ENCODE assay signal across 21 cellular contexts in the genomic region with DNA sequence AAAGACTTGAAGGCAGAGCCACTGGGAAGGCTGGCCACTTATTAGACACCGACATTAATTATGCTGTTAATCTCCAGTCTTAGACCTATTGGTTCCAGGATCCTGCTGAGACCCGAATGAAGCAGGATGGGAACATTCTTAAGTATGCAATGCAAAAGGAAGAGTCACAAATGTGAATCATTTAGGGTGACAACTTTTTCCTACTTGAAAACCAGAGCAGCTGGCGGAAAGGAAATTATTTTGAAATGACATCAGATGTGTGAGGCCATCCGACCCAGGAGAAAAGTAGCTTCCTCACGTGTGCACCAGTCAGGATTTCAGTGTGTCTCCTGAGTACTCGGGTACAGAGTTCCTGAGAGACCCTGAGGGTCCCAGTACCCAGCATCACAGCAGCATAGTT.
A peak's percentile ranks its signal among the peaks of the same experiment; 100 is the strongest.
DNase-seq lines count a peak whose midpoint lies in the region; ATAC-seq and TF ChIP-seq lines count a peak whose summit lies in the region.
"Had no signal": no experiment of that assay in that cellular context is flagged by ENCODE, and none has a peak within 500 bp of the region (broad histone marks: within the 10 kb centered on the region; RNA-seq: fewer than 3 reads in every experiment).

No MANE protein-coding gene starts in this region.

- peak overlapping the region; percentile 62 for H3K9ac ChIP-seq in skeletal muscle satellite cell (ENCODE audit: low read depth, low read length)
- H3K9ac ChIP-seq: neural progenitor cell had no signal

- peaks cover 17% of the 10 kb centered on the region for H3K9me3 Mint-ChIP-seq in stimulated activated memory B cell treated with anti-CD40 and anti-IgM and Interleukin-4, amounts not matched to agents 10 μg/mL and 1 μg/mL and 100 μg/mL, for 72 hours

- H3K27ac ChIP-seq in adrenal gland: no peak overlapping the region
- H3K27ac ChIP-seq: neural progenitor cell had no signal

- ATAC-seq in GM21367 (IDR thresholded peaks at IDR 0.05; ENCODE audit: unreplicated experiment) (no peak), HG03139 (IDR thresholded peaks at IDR 0.05; ENCODE audit: unreplicated experiment) (no peak)
- no peak for ATAC-seq in stimulated activated memory B cell treated with anti-CD40 and anti-IgM and Interleukin-4, amounts not matched to agents 10 μg/mL and 1 μg/mL and 100 μg/mL, for 72 hours
- ATAC-seq: effector memory CD8-positive, alpha-beta T cell; GM12878; right cardiac atrium had no signal

- peaks cover 35% of the 10 kb centered on the region for H3K4me1 ChIP-seq in skeletal muscle satellite cell (ENCODE audit: control insufficient read depth, insufficient read depth, low read length)
- H3K4me1 ChIP-seq in adrenal gland (replicated peaks in 1 of 2): no peaks in the 10 kb centered on the region
- H3K4me1 ChIP-seq: neural progenitor cell had no signal

- no peak for TF ChIP-seq POLR2A in adrenal gland (IDR thresholded peaks at IDR 0.05)

- no peaks in the 10 kb centered on the region for H3K36me3 ChIP-seq in skeletal muscle satellite cell (ENCODE audit: insufficient read depth, low read length)
- no peaks in the 10 kb centered on the region for H3K36me3 ChIP-seq in adrenal gland (replicated peaks in 1 of 2)
- H3K36me3 ChIP-seq: neural progenitor cell had no signal

- H3K4me3 ChIP-seq in skeletal muscle satellite cell (ENCODE audit: low read length): no peak overlapping the region
- H3K4me3 ChIP-seq in adrenal gland: no peak overlapping the region
- H3K4me3 ChIP-seq: GM12878, neural progenitor cell had no signal

- H3K4me1 Mint-ChIP-seq in stimulated activated memory B cell treated with anti-CD40 and anti-IgM and Interleukin-4, amounts not matched to agents 10 μg/mL and 1 μg/mL and 100 μg/mL, for 72 hours: no peaks in the 10 kb centered on the region
- H3K4me1 Mint-ChIP-seq: immature natural killer cell had no signal

- peak overlapping the region; percentile 29 for H3K4me2 ChIP-seq in skeletal muscle satellite cell (ENCODE audit: low read length)
- H3K4me2 ChIP-seq: neural progenitor cell had no signal

- H3K27me3 Mint-ChIP-seq in stimulated activated memory B cell treated with anti-CD40 and anti-IgM and Interleukin-4, amounts not matched to agents 10 μg/mL and 1 μg/mL and 100 μg/mL, for 72 hours: peaks cover 19% of the 10 kb centered on the region

- H3K4me3 Mint-ChIP-seq in stimulated activated memory B cell treated with anti-CD40 and anti-IgM and Interleukin-4, amounts not matched to agents 10 μg/mL and 1 μg/mL and 100 μg/mL, for 72 hours: no peak overlapping the region
- H3K4me3 Mint-ChIP-seq: effector memory CD8-positive, alpha-beta T cell; H9; immature natural killer cell; neural progenitor cell; T-helper 2 cell treated with Interferon-gamma antibody and Interleukin-4, amounts not matched to agents 5 μg/mL and 100 μg/mL, for 36 hours had no signal

- intact Hi-C loops in adrenal gland (cut with DNase I): no loop called here

- 59 to 70% (median 65%) methylated on average over 6 of the region's 6 CpGs for WGBS in adrenal gland, 4 donors

- DNase-seq in GM04503 (ENCODE audit: low read depth) (peak; percentile 63), SW 1271 (lab: John Stamatoyannopoulos, UW) (peak; percentile 62 to 79), fibroblast of peridontal ligament (ENCODE audit: extremely low read depth) (peak; percentile 41), adrenal gland (no peak)
- DNase-seq: activated CD4-positive, alpha-beta T cell treated with anti-CD3 and anti-CD28 coated beads for 1 hour; activated naive CD4-positive, alpha-beta T cell treated with anti-CD3 and anti-CD28 coated beads, Interleukin-2, amount 50 U/mL, for 16 hours; caudate nucleus; DMS79 treated with DMSO at 0.1 percent for 48 hours; effector memory CD8-positive, alpha-beta T cell; H9; immature natural killer cell; NCI-H1092 treated with DMSO at 0.1 percent for 48 hours; right cardiac atrium; Right ventricle myocardium superior had no signal

- no peaks in the 10 kb centered on the region for H3K9me3 ChIP-seq in skeletal muscle satellite cell (replicated peaks; ENCODE audit: low read length)
- H3K9me3 ChIP-seq in adrenal gland (replicated peaks in 1 of 3): peaks cover 0 to 6% (median 0%) of the 10 kb centered on the region in 3 donors

- H3K27ac Mint-ChIP-seq in stimulated activated memory B cell treated with anti-CD40 and anti-IgM and Interleukin-4, amounts not matched to agents 10 μg/mL and 1 μg/mL and 100 μg/mL, for 72 hours: no peak overlapping the region
- H3K27ac Mint-ChIP-seq: effector memory CD8-positive, alpha-beta T cell; H9; immature natural killer cell; neural progenitor cell; T-helper 2 cell treated with Interferon-gamma antibody and Interleukin-4, amounts not matched to agents 5 μg/mL and 100 μg/mL, for 36 hours had no signal

- no peaks in the 10 kb centered on the region for H3K36me3 Mint-ChIP-seq in stimulated activated memory B cell treated with anti-CD40 and anti-IgM and Interleukin-4, amounts not matched to agents 10 μg/mL and 1 μg/mL and 100 μg/mL, for 72 hours
- H3K36me3 Mint-ChIP-seq: immature natural killer cell, neural progenitor cell had no signal

- H3K27me3 ChIP-seq in skeletal muscle satellite cell (ENCODE audit: control insufficient read depth, insufficient read depth, low read length): no peaks in the 10 kb centered on the region
- no peaks in the 10 kb centered on the region for H3K27me3 ChIP-seq in adrenal gland
- H3K27me3 ChIP-seq: neural progenitor cell had no signal

- no peak for TF ChIP-seq CTCF in adrenal gland (IDR thresholded peaks at IDR 0.05)

Comparison
In these comparisons a context has a peak if more than half of its experiments do, and no peak if none do; other contexts are left out.
1. DNase-seq: peak in GM04503 (single experiment), SW 1271 (2 of 2) and fibroblast of peridontal ligament (single experiment); none in adrenal gland (0 of 7).